In genomic region chr15:96354731-96355560, GRCh38 we compare ENCODE assay signal across 9 cellular contexts. TPM values are rescaled to one million over a fixed set of nuclear protein-coding genes. Genes with fewer than 3 reads are reported as not detected.
A peak's percentile ranks its signal among the peaks of the same experiment; 100 is the strongest.
DNase-seq lines count a peak whose midpoint lies in the region; ATAC-seq and TF ChIP-seq lines count a peak whose summit lies in the region.
"Had no signal": no experiment of that assay in that cellular context is flagged by ENCODE, and none has a peak within 500 bp of the region (broad histone marks: within the 10 kb centered on the region; RNA-seq: fewer than 3 reads in every experiment).

No MANE protein-coding gene starts in this region.

- H3K9me3 ChIP-seq in skeletal muscle tissue (ENCODE audit: control insufficient read depth in 3 of 3, low read length in 3 of 3): no peaks in the 10 kb centered on the region

- peaks cover 2% of the 10 kb centered on the region for H3K36me3 Mint-ChIP-seq in mesothelial cell of epicardium

- peak overlapping the region; percentile 67 for H3K27ac ChIP-seq in skeletal muscle tissue (ENCODE audit: low read depth, low read length)

- no peak overlapping the region for H3K4me3 Mint-ChIP-seq in mesothelial cell of epicardium

- peaks cover 49% of the 10 kb centered on the region for H3K4me1 Mint-ChIP-seq in mesothelial cell of epicardium

- peak overlapping the region; percentile 59 to 73 (median 60) for H3K4me3 ChIP-seq in skeletal muscle tissue (ENCODE audit: low read length in 3 of 3)

- no peaks in the 10 kb centered on the region for H3K9me3 Mint-ChIP-seq in mesothelial cell of epicardium

- H3K4me1 ChIP-seq in skeletal muscle tissue (ENCODE audit: control insufficient read depth in 3 of 3, insufficient read depth in 3 of 3, low read length in 3 of 3): peaks cover 21 to 24% (median 22%) of the 10 kb centered on the region in 3 donors

- H3K36me3 ChIP-seq in skeletal muscle tissue (ENCODE audit: control insufficient read depth in 3 of 3, insufficient read depth in 3 of 3, low read length in 3 of 3): no peaks in the 10 kb centered on the region

- intact Hi-C loops in left cardiac atrium (cut with DNase I): loop anchor here (5.0 to 10.0 kb wide), 3 partner anchors 230 to 880 kb away; no protein-coding TSS in a partner anchor

- H3K27me3 Mint-ChIP-seq in mesothelial cell of epicardium (ENCODE audit: low read depth): peaks cover 67% of the 10 kb centered on the region

- no peak for TF ChIP-seq CTCF in mesothelial cell of epicardium (IDR thresholded peaks at IDR 0.05; ENCODE audit: unreplicated experiment)

- DNase-seq in HCEC 1CT (peak; percentile 88), SW480 (ENCODE audit: low spot score) (peak; percentile 25), left cardiac atrium (no peak), NCI-H1694 treated with DMSO at 0.1 percent for 48 hours (lab: John Stamatoyannopoulos, UW) (no peak), mesothelial cell of epicardium (ENCODE audit: low spot score in 2 of 2, unreplicated experiment in 2 of 2) (no peak)
- no peak for DNase-seq in stimulated activated CD4-positive, alpha-beta T cell treated with anti-CD3 and anti-CD28 coated beads, Interleukin-12 subunit alpha, Interleukin-12 subunit beta, amount 100 ng/mL, for 4 hours

- H3K27ac Mint-ChIP-seq in mesothelial cell of epicardium: no peak overlapping the region

- H3K27me3 ChIP-seq in skeletal muscle tissue (ENCODE audit: control insufficient read depth in 3 of 3, insufficient read depth in 3 of 3, low read length in 3 of 3): peaks cover 21 to 71% (median 28%) of the 10 kb centered on the region in 3 donors

- ATAC-seq in left cardiac atrium (peak; percentile 52 to 57), HG03432 (IDR thresholded peaks at IDR 0.05; ENCODE audit: unreplicated experiment) (no peak)

- H3K9ac ChIP-seq in skeletal muscle tissue (ENCODE audit: low read depth in 1 of 3, low read length in 3 of 3): peak overlapping the region in 2 of 3 donors; percentile 60 to 77

RNA-seq across cellular contexts. Expression of gene NR2F2, which starts 24.4 kb away (rescaled TPM):
- 10 to 100 TPM; 41.2 to 43.5 TPM for total RNA-seq in left cardiac atrium
- total RNA-seq in skeletal muscle tissue: 12.0 TPM
- 126 to 134 TPM (median 128 TPM) in 3 replicates for total RNA-seq in mesothelial cell of epicardium
- total RNA-seq: activated CD8-positive, alpha-beta memory T cell treated with anti-CD3 and anti-CD28 coated beads for 36 hours had no signal

Comparison
In these comparisons a context has a peak if more than half of its experiments do, and no peak if none do; other contexts are left out.
1. DNase-seq: peak in HCEC 1CT (single experiment) and SW480 (single experiment); none in left cardiac atrium (single experiment), NCI-H1694 treated with DMSO at 0.1 percent for 48 hours (single experiment), stimulated activated CD4-positive, alpha-beta T cell treated with anti-CD3 and anti-CD28 coated beads, Interleukin-12 subunit alpha, Interleukin-12 subunit beta, amount 100 ng/mL, for 4 hours (single experiment) and mesothelial cell of epicardium (0 of 2).